ENCODE assay signal across 12 cellular contexts in genomic region chr5:113546711-113547159, GRCh38. TPM values are rescaled to one million over a fixed set of nuclear protein-coding genes. Genes with fewer than 3 reads are reported as not detected.
DNase-seq lines count a peak whose midpoint lies in the region; ATAC-seq and TF ChIP-seq lines count a peak whose summit lies in the region.
"Had no signal": no experiment of that assay in that cellular context is flagged by ENCODE, and none has a peak within 500 bp of the region (broad histone marks: within the 10 kb centered on the region; RNA-seq: fewer than 3 reads in every experiment).

No MANE protein-coding gene starts in this region.

- TF ChIP-seq POLR2A in NB4 (IDR thresholded peaks at IDR 0.05; ENCODE audit: extremely low read depth, insufficient read length) (no peak), prostate gland (IDR thresholded peaks at IDR 0.05) (no peak)

- no peaks in the 10 kb centered on the region for H3K27me3 ChIP-seq in prostate gland (replicated peaks; ENCODE audit: insufficient read depth)
- H3K27me3 ChIP-seq in SK-N-SH (ENCODE audit: insufficient read depth), result no peaks in the 10 kb centered on the region
- H3K27me3 ChIP-seq: heart left ventricle had no signal

- intact Hi-C loops in prostate gland (cut with DNase I), result no loop called here

- no peak for TF ChIP-seq EP300 in SK-N-SH (IDR thresholded peaks at IDR 0.05; ENCODE audit: borderline replicate concordance in 1 of 2, low read depth in 1 of 2, low read length in 1 of 2)

- peaks cover 4% of the 10 kb centered on the region for H3F3A ChIP-seq in SK-N-SH (replicated peaks; ENCODE audit: insufficient read depth)

- H3K36me3 ChIP-seq in prostate gland (no peaks in the 10 kb centered on the region), SK-N-SH (replicated peaks in 1 of 2; ENCODE audit: control insufficient read depth in 1 of 2, insufficient read depth in 2 of 2, low read length in 1 of 2) (peaks cover 70 to 75% of the 10 kb centered on the region in 2 experiments)

- no peak overlapping the region for H3K9ac ChIP-seq in SK-N-SH

- H3K27ac ChIP-seq in prostate gland (no peak overlapping the region), SK-N-SH (ENCODE audit: low read depth in 2 of 2, low read length in 1 of 2) (no peak overlapping the region)
- H3K27ac ChIP-seq: heart left ventricle had no signal

- no peaks in the 10 kb centered on the region for H3K9me2 ChIP-seq in SK-N-SH

- H3K4me3 Mint-ChIP-seq in osteocyte (ENCODE audit: unreplicated experiment), result no peak overlapping the region
- H3K4me3 Mint-ChIP-seq: naive thymus-derived CD8-positive, alpha-beta T cell had no signal

- H3K79me2 ChIP-seq in SK-N-SH (ENCODE audit: insufficient read depth), result no peaks in the 10 kb centered on the region

- no peak overlapping the region for H3K4me3 ChIP-seq in NB4 (ENCODE audit: low read depth, low read length)
- H3K4me3 ChIP-seq in epithelial cell of esophagus (ENCODE audit: low read length), result no peak overlapping the region
- no peak overlapping the region for H3K4me3 ChIP-seq in prostate gland
- no peak overlapping the region for H3K4me3 ChIP-seq in SK-N-SH (ENCODE audit: low read depth in 2 of 2, low read length in 1 of 2)
- H3K4me3 ChIP-seq: heart left ventricle had no signal

- 65% methylated on average over 3 of the region's 3 CpGs for WGBS in prostate gland
- WGBS in SK-N-SH (ENCODE audit: low lambda C conversion rate), result 94% methylated on average over 3 of the region's 3 CpGs

- H3K9me3 ChIP-seq in prostate gland, result no peaks in the 10 kb centered on the region
- no peaks in the 10 kb centered on the region for H3K9me3 ChIP-seq in SK-N-SH
- H3K9me3 ChIP-seq: heart left ventricle had no signal

- H2AFZ ChIP-seq in SK-N-SH (ENCODE audit: low read depth), result no peak overlapping the region

- peaks cover 11% of the 10 kb centered on the region for H3K4me1 Mint-ChIP-seq in osteocyte (ENCODE audit: unreplicated experiment)

- no peaks in the 10 kb centered on the region for H4K20me1 ChIP-seq in SK-N-SH (ENCODE audit: insufficient read depth)

- H3K27ac Mint-ChIP-seq in osteocyte (ENCODE audit: unreplicated experiment), result peak overlapping the region; percentile 12

- H3K9me3 Mint-ChIP-seq in osteocyte (ENCODE audit: unreplicated experiment), result no peaks in the 10 kb centered on the region
- H3K9me3 Mint-ChIP-seq: naive thymus-derived CD8-positive, alpha-beta T cell had no signal

- no peaks in the 10 kb centered on the region for H3K27me3 Mint-ChIP-seq in osteocyte (ENCODE audit: unreplicated experiment)
- H3K27me3 Mint-ChIP-seq: naive thymus-derived CD8-positive, alpha-beta T cell had no signal

- POLR2A ChIA-PET in SK-N-SH (lab: Yijun Ruan, JAX), result no interaction called here

- no peak overlapping the region for H3K4me2 ChIP-seq in SK-N-SH

- ATAC-seq in GM19395 (IDR thresholded peaks at IDR 0.05; ENCODE audit: unreplicated experiment), result peak; percentile 58
- no peak for ATAC-seq in GM21526 (IDR thresholded peaks at IDR 0.05; ENCODE audit: low FRiP score, unreplicated experiment)
- ATAC-seq: naive thymus-derived CD8-positive, alpha-beta T cell had no signal

- TF ChIP-seq CTCF in NB4 (IDR thresholded peaks at IDR 0.05; ENCODE audit: low read depth, low read length), result no peak
- TF ChIP-seq CTCF in epithelial cell of esophagus (IDR thresholded peaks at IDR 0.05; ENCODE audit: insufficient read depth, low read depth, low read length, missing control alignments), result no peak
- TF ChIP-seq CTCF in osteocyte (IDR thresholded peaks at IDR 0.05), result no peak
- no peak for TF ChIP-seq CTCF in prostate gland (IDR thresholded peaks at IDR 0.05)
- TF ChIP-seq CTCF in SK-N-SH (IDR thresholded peaks at IDR 0.05), result no peak

- H3K4me1 ChIP-seq in prostate gland (replicated peaks) (no peaks in the 10 kb centered on the region), SK-N-SH (ENCODE audit: control insufficient read depth in 1 of 2, insufficient read depth in 2 of 2, low read depth in 1 of 2, low read length in 1 of 2) (no peaks in the 10 kb centered on the region)

- CTCF ChIA-PET in SK-N-SH (lab: Yijun Ruan, JAX), result interaction anchor here (0.9 kb wide), 1 partner anchor 30 kb away, joined by 3 read pairs; no protein-coding TSS in a partner anchor

- no peak for TF ChIP-seq RAD21 in SK-N-SH (IDR thresholded peaks at IDR 0.05; ENCODE audit: low read length)

- H3K36me3 Mint-ChIP-seq in osteocyte (ENCODE audit: unreplicated experiment), result peaks cover 45% of the 10 kb centered on the region

- DNase-seq in NB4 (ENCODE audit: low read depth), result peak; percentile 4
- DNase-seq in epithelial cell of esophagus (ENCODE audit: low read depth), result peak; percentile 62
- no peak for DNase-seq in osteocyte (ENCODE audit: extremely low spot score, unreplicated experiment)
- no peak for DNase-seq in prostate gland (ENCODE audit: low spot score)
- DNase-seq in stimulated activated CD4-positive, alpha-beta T cell treated with anti-CD3 and anti-CD28 coated beads, Interleukin-1b, Interleukin-23, amount 100 ng/mL, for 48 hours, result no peak
- DNase-seq in SK-N-SH, result no peak
- DNase-seq: GF-D8; heart left ventricle; naive thymus-derived CD8-positive, alpha-beta T cell; NCI-H1092 had no signal

TF ChIP-seq in SK-N-SH, 30 proteins besides CTCF, POLR2A, EP300 and RAD21:
- no peak for TF ChIP-seq YY1 (IDR thresholded peaks at IDR 0.05; ENCODE audit: low read depth)
- TF ChIP-seq SIN3A (IDR thresholded peaks at IDR 0.05; ENCODE audit: borderline replicate concordance, low read depth, low read length), result no peak
- no peak for TF ChIP-seq NRF1 (IDR thresholded peaks at IDR 0.05; ENCODE audit: low read depth, low read length)
- TF ChIP-seq ELF1 (IDR thresholded peaks at IDR 0.05), result no peak
- no peak for TF ChIP-seq FOXJ3 (CRISPR knock-in tag; IDR thresholded peaks at IDR 0.05)
TF ChIP-seq in SK-N-SH: peak in this region for 0.

RNA-seq across cellular contexts. Expression of gene YTHDC2, which starts 33.2 kb away (rescaled TPM):
- total RNA-seq in osteocyte (21.7 and 22.7 TPM in 2 replicates), prostate gland (10 to 100 TPM; 17.7 to 32.0 TPM)
- 3.5 and 4.7 TPM in 2 replicates for polyA plus RNA-seq in SK-N-SH (2012; rRNA removed)
- 3.8 and 4.5 TPM in 2 replicates for polyA plus RNA-seq in SK-N-SH (2012; cell fraction: cytosol; rRNA removed)
- 9.2 and 17.9 TPM in 2 replicates for polyA plus RNA-seq in SK-N-SH (2012; cell fraction: nucleus; rRNA removed)

RNA-seq across cellular contexts. Expression of gene MCC, which starts 58.5 kb away (rescaled TPM):
- total RNA-seq in osteocyte (13.0 and 14.0 TPM in 2 replicates), prostate gland (10 to 100 TPM; 41.5 to 54.1 TPM)
- polyA plus RNA-seq in SK-N-SH (2012; rRNA removed), result 2.6 and 3.6 TPM in 2 replicates
- 3.0 and 3.3 TPM in 2 replicates for polyA plus RNA-seq in SK-N-SH (2012; cell fraction: cytosol; rRNA removed)
- 3.7 and 5.1 TPM in 2 replicates for polyA plus RNA-seq in SK-N-SH (2012; cell fraction: nucleus; rRNA removed)

Comparison
In these comparisons a context has a peak if more than half of its experiments do, and no peak if none do; other contexts are left out.
1. DNase-seq: peak in NB4 (single experiment) and epithelial cell of esophagus (single experiment); none in osteocyte (single experiment), prostate gland (single experiment), stimulated activated CD4-positive, alpha-beta T cell treated with anti-CD3 and anti-CD28 coated beads, Interleukin-1b, Interleukin-23, amount 100 ng/mL, for 48 hours (single experiment) and SK-N-SH (single experiment).